In the genomic region with DNA sequence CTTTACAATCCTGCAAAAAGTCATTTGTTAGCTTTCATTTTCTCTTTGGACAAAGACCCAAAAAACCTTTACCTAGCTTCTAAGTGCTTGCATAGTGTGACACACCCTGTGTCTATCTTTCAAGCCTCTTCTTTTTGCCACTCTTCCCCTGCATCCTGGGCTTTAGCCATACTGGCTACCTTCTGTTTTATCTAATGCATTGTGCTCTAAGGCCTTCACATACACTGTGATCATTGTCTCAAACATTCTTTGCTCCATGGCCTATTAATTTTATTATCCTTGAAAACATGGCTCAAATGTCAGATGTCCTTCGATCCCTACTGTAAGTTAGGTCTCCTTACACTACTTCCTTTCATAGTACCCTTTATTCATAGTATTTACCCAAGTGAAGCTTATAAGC, we compare ENCODE assay signal across 24 cellular contexts.
DNase-seq lines count a peak whose midpoint lies in the region; ATAC-seq, FAIRE-seq and TF ChIP-seq lines count a peak whose summit lies in the region.
"Had no signal": no experiment of that assay in that cellular context is flagged by ENCODE, and none has a peak within 500 bp of the region (broad histone marks: within the 10 kb centered on the region; RNA-seq: fewer than 3 reads in every experiment).

No MANE protein-coding gene starts in this region.

- peaks cover 29% of the 10 kb centered on the region for H3F3A ChIP-seq in SK-N-SH (replicated peaks; ENCODE audit: insufficient read depth)

- no peak overlapping the region for H3K4me3 Mint-ChIP-seq in osteocyte (ENCODE audit: unreplicated experiment)
- no peak overlapping the region for H3K4me3 Mint-ChIP-seq in activated CD8-positive, alpha-beta T cell treated with anti-CD3 and anti-CD28 coated beads for 36 hours
- H3K4me3 Mint-ChIP-seq: activated CD4-positive, alpha-beta T cell treated with anti-CD3 and anti-CD28 coated beads, Interleukin-2, amount 10 ng/mL, durations not matched to agents 24 days and 14 days; activated T-cell treated with anti-CD3 and anti-CD28 coated beads, Interleukin-2, amount 50 U/mL, for 24 hours; WTC11 had no signal

- H3K27ac Mint-ChIP-seq in osteocyte (ENCODE audit: unreplicated experiment), result peak overlapping the region; percentile 69
- no peak overlapping the region for H3K27ac Mint-ChIP-seq in activated CD8-positive, alpha-beta T cell treated with anti-CD3 and anti-CD28 coated beads for 36 hours
- H3K27ac Mint-ChIP-seq: activated CD4-positive, alpha-beta T cell treated with anti-CD3 and anti-CD28 coated beads, Interleukin-2, amount 10 ng/mL, durations not matched to agents 24 days and 14 days had no signal

- peak overlapping the region; percentile 75 to 81 for H3K27ac ChIP-seq in SK-N-SH (ENCODE audit: low read depth in 2 of 2, low read length in 1 of 2)
- H3K27ac ChIP-seq: BLaER1 treated with 17β-estradiol and CSF1 and Interleukin-3, amounts not matched to agents 10 nM and 100 nM; esophagus squamous epithelium; gastrocnemius medialis; parathyroid adenoma; spleen; stomach; vagina had no signal

- DNase-seq in D721Med (ENCODE audit: insufficient read length, low spot score) (no peak), SK-N-SH (no peak), hepatic stellate cell (ENCODE audit: low spot score) (peak; percentile 1), osteocyte (ENCODE audit: extremely low spot score, unreplicated experiment) (no peak), COLO668 (lab: John Stamatoyannopoulos, UW; ENCODE audit: unreplicated experiment) (no peak), RPMI8226 (no peak)
- no peak for DNase-seq in activated CD8-positive, alpha-beta T cell treated with anti-CD3 and anti-CD28 coated beads for 36 hours
- DNase-seq: activated CD4-positive, alpha-beta T cell treated with anti-CD3 and anti-CD28 coated beads, Interleukin-2, amount 10 ng/mL, durations not matched to agents 24 days and 14 days; activated T-cell treated with anti-CD3 and anti-CD28 coated beads, Interleukin-2, amount 50 U/mL, for 24 hours; Calu3; cerebellar nuclear complex; esophagus squamous epithelium; gastrocnemius medialis; NCI-H1048; NCI-H1694; right cardiac atrium; spleen; stomach; T-helper 1 cell had no signal

- H3K36me3 Mint-ChIP-seq in osteocyte (ENCODE audit: unreplicated experiment), result peaks cover 70% of the 10 kb centered on the region
- peaks cover 31% of the 10 kb centered on the region for H3K36me3 Mint-ChIP-seq in activated CD8-positive, alpha-beta T cell treated with anti-CD3 and anti-CD28 coated beads for 36 hours (ENCODE audit: low read depth)

- WGBS in SK-N-SH (ENCODE audit: low lambda C conversion rate), result 94% methylated on average over 1 of the region's 1 CpG

- H3K27me3 Mint-ChIP-seq in osteocyte (ENCODE audit: unreplicated experiment), result no peaks in the 10 kb centered on the region
- H3K27me3 Mint-ChIP-seq in activated CD8-positive, alpha-beta T cell treated with anti-CD3 and anti-CD28 coated beads for 36 hours, result no peaks in the 10 kb centered on the region
- H3K27me3 Mint-ChIP-seq: activated CD4-positive, alpha-beta T cell treated with anti-CD3 and anti-CD28 coated beads, Interleukin-2, amount 10 ng/mL, durations not matched to agents 24 days and 14 days; activated T-cell treated with anti-CD3 and anti-CD28 coated beads, Interleukin-2, amount 50 U/mL, for 24 hours had no signal

- H3K36me3 ChIP-seq in SK-N-SH (replicated peaks in 1 of 2; ENCODE audit: control insufficient read depth in 1 of 2, insufficient read depth in 2 of 2, low read length in 1 of 2), result peaks cover 79 to 82% of the 10 kb centered on the region in 2 experiments

- H4K20me1 ChIP-seq in SK-N-SH (ENCODE audit: insufficient read depth), result no peaks in the 10 kb centered on the region

- no peak overlapping the region for H3K4me3 ChIP-seq in SK-N-SH (ENCODE audit: low read depth in 2 of 2, low read length in 1 of 2)
- H3K4me3 ChIP-seq: BLaER1 treated with 17β-estradiol and CSF1 and Interleukin-3, amounts not matched to agents 10 nM and 100 nM; body of pancreas; esophagus squamous epithelium; gastrocnemius medialis; spleen; stomach; vagina had no signal

- H3K4me1 ChIP-seq in SK-N-SH (ENCODE audit: control insufficient read depth in 1 of 2, insufficient read depth in 2 of 2, low read depth in 1 of 2, low read length in 1 of 2), result peaks cover 3 to 15% of the 10 kb centered on the region in 2 experiments; a peak in 2 of 4 replicates
- H3K4me1 ChIP-seq: BLaER1 treated with 17β-estradiol and CSF1 and Interleukin-3, amounts not matched to agents 10 nM and 100 nM; esophagus squamous epithelium; gastrocnemius medialis; parathyroid adenoma; spleen; vagina had no signal

- no peaks in the 10 kb centered on the region for H3K9me3 ChIP-seq in SK-N-SH
- H3K9me3 ChIP-seq: BLaER1 treated with 17β-estradiol and CSF1 and Interleukin-3, amounts not matched to agents 10 nM and 100 nM; body of pancreas; esophagus squamous epithelium; gastrocnemius medialis; spleen; stomach; vagina had no signal

- TF ChIP-seq CTCF in D721Med (IDR thresholded peaks at IDR 0.05; ENCODE audit: insufficient read depth, missing control alignments), result no peak
- no peak for TF ChIP-seq CTCF in SK-N-SH (IDR thresholded peaks at IDR 0.05)
- TF ChIP-seq CTCF in osteocyte (IDR thresholded peaks at IDR 0.05), result no peak
- TF ChIP-seq CTCF in activated CD8-positive, alpha-beta T cell treated with anti-CD3 and anti-CD28 coated beads for 36 hours (IDR thresholded peaks at IDR 0.05), result no peak

- CTCF ChIA-PET in SK-N-SH (lab: Yijun Ruan, JAX), result interaction anchor here (1.4 to 6.7 kb wide), 3 partner anchors 9 to 14 kb away, joined by 8 to 54 read pairs (median 9); no protein-coding TSS in a partner anchor
- CTCF ChIA-PET in activated CD8-positive, alpha-beta T cell treated with anti-CD3 and anti-CD28 coated beads for 36 hours (lab: Charles Lee), result interaction anchor here (1.7 to 2.4 kb wide), 3 partner anchors 11 to 75 kb away, joined by 6 to 12 read pairs (median 8); no protein-coding TSS in a partner anchor

- intact Hi-C loops in activated CD8-positive, alpha-beta T cell treated with anti-CD3 and anti-CD28 coated beads for 36 hours (cut with micrococcal nuclease), result no loop called here

- no peak for TF ChIP-seq EP300 in SK-N-SH (IDR thresholded peaks at IDR 0.05; ENCODE audit: borderline replicate concordance in 1 of 2, low read depth in 1 of 2, low read length in 1 of 2)

- H2AFZ ChIP-seq in SK-N-SH (ENCODE audit: low read depth), result no peak overlapping the region
- H2AFZ ChIP-seq: parathyroid adenoma had no signal

- H3K27me3 ChIP-seq in SK-N-SH (ENCODE audit: insufficient read depth), result no peaks in the 10 kb centered on the region
- H3K27me3 ChIP-seq: BLaER1 treated with 17β-estradiol and CSF1 and Interleukin-3, amounts not matched to agents 10 nM and 100 nM; body of pancreas; esophagus squamous epithelium; gastrocnemius medialis; spleen; stomach; vagina had no signal

- POLR2A ChIA-PET in SK-N-SH (lab: Yijun Ruan, JAX), result no interaction called here
- POLR2A ChIA-PET in activated CD8-positive, alpha-beta T cell treated with anti-CD3 and anti-CD28 coated beads for 36 hours (lab: Charles Lee), result no interaction called here

- peaks cover 16% of the 10 kb centered on the region for H3K4me1 Mint-ChIP-seq in osteocyte (ENCODE audit: unreplicated experiment)
- H3K4me1 Mint-ChIP-seq in activated CD8-positive, alpha-beta T cell treated with anti-CD3 and anti-CD28 coated beads for 36 hours (ENCODE audit: low read depth), result no peaks in the 10 kb centered on the region
- H3K4me1 Mint-ChIP-seq: WTC11 had no signal

- no peaks in the 10 kb centered on the region for H3K79me2 ChIP-seq in SK-N-SH (ENCODE audit: insufficient read depth)
- H3K79me2 ChIP-seq: parathyroid adenoma had no signal

- peak overlapping the region; percentile 29; the same call in 1 of the 2 replicates for H3K9ac ChIP-seq in SK-N-SH
- H3K9ac ChIP-seq: BLaER1 treated with 17β-estradiol and CSF1 and Interleukin-3, amounts not matched to agents 10 nM and 100 nM; parathyroid adenoma had no signal

- TF ChIP-seq RAD21 in SK-N-SH (IDR thresholded peaks at IDR 0.05; ENCODE audit: low read length), result no peak

- FAIRE-seq in D721Med (lab: Jason Lieb, UNC), result peak; percentile 87

- H3K9me3 Mint-ChIP-seq in osteocyte (ENCODE audit: unreplicated experiment), result no peaks in the 10 kb centered on the region
- H3K9me3 Mint-ChIP-seq in activated CD8-positive, alpha-beta T cell treated with anti-CD3 and anti-CD28 coated beads for 36 hours, result no peaks in the 10 kb centered on the region
- H3K9me3 Mint-ChIP-seq: activated CD4-positive, alpha-beta T cell treated with anti-CD3 and anti-CD28 coated beads, Interleukin-2, amount 10 ng/mL, durations not matched to agents 24 days and 14 days; activated T-cell treated with anti-CD3 and anti-CD28 coated beads, Interleukin-2, amount 50 U/mL, for 24 hours; WTC11 had no signal

- no peak for ATAC-seq in activated CD8-positive, alpha-beta T cell treated with anti-CD3 and anti-CD28 coated beads for 36 hours
- ATAC-seq: gastrocnemius medialis, right cardiac atrium, WTC11 had no signal

- no peaks in the 10 kb centered on the region for H3K9me2 ChIP-seq in SK-N-SH

- peak overlapping the region; percentile 24 for H3K4me2 ChIP-seq in SK-N-SH
- H3K4me2 ChIP-seq: BLaER1 treated with 17β-estradiol and CSF1 and Interleukin-3, amounts not matched to agents 10 nM and 100 nM had no signal

TF ChIP-seq in SK-N-SH, 30 proteins besides CTCF, POLR2A, EP300 and RAD21 (continues in another document):
- TF ChIP-seq TCF12 (IDR thresholded peaks at IDR 0.05), result no peak
- TF ChIP-seq, protein P1, sequence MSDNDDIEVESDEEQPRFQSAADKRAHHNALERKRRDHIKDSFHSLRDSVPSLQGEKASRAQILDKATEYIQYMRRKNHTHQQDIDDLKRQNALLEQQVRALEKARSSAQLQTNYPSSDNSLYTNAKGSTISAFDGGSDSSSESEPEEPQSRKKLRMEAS (IDR thresholded peaks at IDR 0.05; ENCODE audit: low read depth), result no peak
- TF ChIP-seq TAF1 (IDR thresholded peaks at IDR 0.05; ENCODE audit: borderline replicate concordance, low read depth, low read length), result no peak
